8 cellular contexts compared by ENCODE assay signal in genomic region chr4:139978692-139979091, GRCh38.
DNase-seq lines count a peak whose midpoint lies in the region; ATAC-seq lines count a peak whose summit lies in the region.

No MANE protein-coding gene starts in this region.

- no peaks in the 10 kb centered on the region for H3K27me3 Mint-ChIP-seq in activated CD4-positive, alpha-beta T cell treated with anti-CD3 and anti-CD28 coated beads, Interleukin-2, amount 10 ng/mL, durations not matched to agents 7 days and 5 days

- peak; percentile 38 for DNase-seq in activated CD4-positive, alpha-beta T cell treated with anti-CD3 and anti-CD28 coated beads, Interleukin-2, amount 10 ng/mL, durations not matched to agents 7 days and 5 days
- no peak for DNase-seq in activated CD4-positive, alpha-beta T cell treated with anti-CD3 and anti-CD28 coated beads, Interleukin-2, amount 50 U/mL, for 48 hours
- DNase-seq in NCI-H524 (lab: John Stamatoyannopoulos, UW), result peak; percentile 32 to 53
- DNase-seq in stimulated activated effector memory CD8-positive, alpha-beta T cell treated with anti-CD3 and anti-CD28 coated beads, Interleukin-12 subunit alpha, Interleukin-12 subunit beta, amount 100 ng/mL, for 72 hours (ENCODE audit: low spot score in 2 of 2), result no peak
- no peak for DNase-seq in activated CD4-positive, CD25-positive, alpha-beta regulatory T cell (lab: John Stamatoyannopoulos, UW)
- no peak for DNase-seq in NCI-H2081 treated with DMSO at 0.1 percent for 48 hours (lab: John Stamatoyannopoulos, UW)
- DNase-seq in GM03348 (ENCODE audit: low spot score), result no peak

- peaks cover 51% of the 10 kb centered on the region for H3K4me1 Mint-ChIP-seq in activated CD4-positive, alpha-beta T cell treated with anti-CD3 and anti-CD28 coated beads, Interleukin-2, amount 10 ng/mL, durations not matched to agents 7 days and 5 days
- no peaks in the 10 kb centered on the region for H3K4me1 Mint-ChIP-seq in stimulated activated effector memory CD8-positive, alpha-beta T cell treated with anti-CD3 and anti-CD28 coated beads, Interleukin-12 subunit alpha, Interleukin-12 subunit beta, amount 100 ng/mL, for 72 hours

- peaks cover 3% of the 10 kb centered on the region for H3K9me3 Mint-ChIP-seq in activated CD4-positive, alpha-beta T cell treated with anti-CD3 and anti-CD28 coated beads, Interleukin-2, amount 10 ng/mL, durations not matched to agents 7 days and 5 days
- no peaks in the 10 kb centered on the region for H3K9me3 Mint-ChIP-seq in stimulated activated effector memory CD8-positive, alpha-beta T cell treated with anti-CD3 and anti-CD28 coated beads, Interleukin-12 subunit alpha, Interleukin-12 subunit beta, amount 100 ng/mL, for 72 hours

- peak; percentile 97 for ATAC-seq in HG02678 (IDR thresholded peaks at IDR 0.05; ENCODE audit: unreplicated experiment)
- ATAC-seq in stimulated activated effector memory CD8-positive, alpha-beta T cell treated with anti-CD3 and anti-CD28 coated beads, Interleukin-12 subunit alpha, Interleukin-12 subunit beta, amount 100 ng/mL, for 72 hours, result peak; percentile 77

- H3K4me3 Mint-ChIP-seq in activated CD4-positive, alpha-beta T cell treated with anti-CD3 and anti-CD28 coated beads, Interleukin-2, amount 10 ng/mL, durations not matched to agents 7 days and 5 days, result no peak overlapping the region
- no peak overlapping the region for H3K4me3 Mint-ChIP-seq in stimulated activated effector memory CD8-positive, alpha-beta T cell treated with anti-CD3 and anti-CD28 coated beads, Interleukin-12 subunit alpha, Interleukin-12 subunit beta, amount 100 ng/mL, for 72 hours

- H3K27ac Mint-ChIP-seq in activated CD4-positive, alpha-beta T cell treated with anti-CD3 and anti-CD28 coated beads, Interleukin-2, amount 10 ng/mL, durations not matched to agents 7 days and 5 days, result peak overlapping the region; percentile 84
- H3K27ac Mint-ChIP-seq in stimulated activated effector memory CD8-positive, alpha-beta T cell treated with anti-CD3 and anti-CD28 coated beads, Interleukin-12 subunit alpha, Interleukin-12 subunit beta, amount 100 ng/mL, for 72 hours, result no peak overlapping the region

- CTCF ChIA-PET in activated CD4-positive, alpha-beta T cell treated with anti-CD3 and anti-CD28 coated beads, Interleukin-2, amount 10 ng/mL, durations not matched to agents 7 days and 5 days (lab: Charles Lee), result interaction anchor here (1.5 kb wide), 1 partner anchor 16 kb away, joined by 6 read pairs; no protein-coding TSS in a partner anchor

- POLR2A ChIA-PET in activated CD4-positive, alpha-beta T cell treated with anti-CD3 and anti-CD28 coated beads, Interleukin-2, amount 10 ng/mL, durations not matched to agents 7 days and 5 days (lab: Charles Lee), result no interaction called here

- H3K36me3 Mint-ChIP-seq in activated CD4-positive, alpha-beta T cell treated with anti-CD3 and anti-CD28 coated beads, Interleukin-2, amount 10 ng/mL, durations not matched to agents 7 days and 5 days (ENCODE audit: low read depth), result peaks cover 10% of the 10 kb centered on the region
- H3K36me3 Mint-ChIP-seq in stimulated activated effector memory CD8-positive, alpha-beta T cell treated with anti-CD3 and anti-CD28 coated beads, Interleukin-12 subunit alpha, Interleukin-12 subunit beta, amount 100 ng/mL, for 72 hours, result no peaks in the 10 kb centered on the region

Comparison
In these comparisons a context has a peak if more than half of its experiments do, and no peak if none do; other contexts are left out.
1. DNase-seq: peak in activated CD4-positive, alpha-beta T cell treated with anti-CD3 and anti-CD28 coated beads, Interleukin-2, amount 10 ng/mL, durations not matched to agents 7 days and 5 days (single experiment) and NCI-H524 (2 of 2); none in activated CD4-positive, alpha-beta T cell treated with anti-CD3 and anti-CD28 coated beads, Interleukin-2, amount 50 U/mL, for 48 hours (0 of 2), stimulated activated effector memory CD8-positive, alpha-beta T cell treated with anti-CD3 and anti-CD28 coated beads, Interleukin-12 subunit alpha, Interleukin-12 subunit beta, amount 100 ng/mL, for 72 hours (0 of 2), activated CD4-positive, CD25-positive, alpha-beta regulatory T cell (0 of 4), NCI-H2081 treated with DMSO at 0.1 percent for 48 hours (single experiment) and GM03348 (single experiment).